In the genomic region with DNA sequence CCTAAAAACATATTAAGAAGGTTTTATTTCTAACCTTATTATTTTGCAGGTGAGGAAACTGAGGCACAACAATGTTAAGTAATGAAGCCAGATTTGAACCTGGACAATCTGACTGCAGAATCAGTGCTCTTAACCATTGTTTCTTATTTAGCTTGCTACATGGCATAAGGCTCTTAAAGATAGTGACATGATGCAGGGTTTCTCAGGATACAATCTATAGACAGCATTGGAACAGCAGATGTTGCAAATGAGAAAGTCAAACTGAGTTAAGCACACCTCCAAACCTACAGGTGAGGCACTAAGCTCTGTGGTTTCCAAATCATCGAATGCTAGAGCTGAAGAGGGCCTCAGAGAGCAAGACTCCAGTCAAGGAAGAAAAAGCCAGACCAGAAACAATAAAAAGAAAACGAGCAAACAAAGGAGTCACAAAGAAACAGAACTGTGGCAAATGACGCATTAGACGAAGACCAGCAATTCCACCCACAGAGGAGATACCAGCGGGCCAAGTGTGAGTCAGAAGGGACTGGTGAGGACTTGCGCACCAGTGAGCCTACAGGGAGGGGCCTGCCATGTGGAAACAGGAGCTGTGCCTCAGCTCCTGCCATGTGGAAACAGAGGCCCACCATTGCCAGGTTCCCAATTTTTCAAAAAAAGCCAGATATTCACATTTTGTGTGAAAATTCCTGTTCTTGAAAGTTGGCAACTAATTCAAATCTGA, we compare ENCODE assay signal across 8 cellular contexts. TPM values are rescaled to one million over a fixed set of nuclear protein-coding genes. Genes with fewer than 3 reads are reported as not detected.
DNase-seq lines count a peak whose midpoint lies in the region; ATAC-seq and TF ChIP-seq lines count a peak whose summit lies in the region.

No MANE protein-coding gene starts in this region.

- dilution Hi-C loops in IMR-90 (cut with HindIII; ENCODE audit: low sequenced_read_pairs, unreplicated experiment), result no loop called here

- H3K4me3 Mint-ChIP-seq in CD4-positive, alpha-beta memory T cell, result peak overlapping the region; percentile 14 to 74 (median 48)
- H3K4me3 Mint-ChIP-seq in GM23338, result no peak overlapping the region

- H2AK5ac ChIP-seq in IMR-90 (ENCODE audit: low read depth, low read length), result no peak overlapping the region

- H2BK5ac ChIP-seq in IMR-90 (ENCODE audit: low read depth, low read length, poor library complexity, severe bottlenecking), result no peak overlapping the region

- H3K4me1 ChIP-seq in CD4-positive, alpha-beta memory T cell (ENCODE audit: insufficient read depth, low read length), result peaks cover 77% of the 10 kb centered on the region
- H3K4me1 ChIP-seq in IMR-90 (ENCODE audit: control insufficient read depth, insufficient read depth, low read length) (no peaks in the 10 kb centered on the region), GM23338 (ENCODE audit: insufficient read depth) (no peaks in the 10 kb centered on the region)

- DNase-seq in CD4-positive, alpha-beta memory T cell, result peak; percentile 68 to 92 (median 72)
- peak; percentile 48 for DNase-seq in IMR-90
- peak in 2 of 3 experiments; percentile 33 to 51 for DNase-seq in activated CD8-positive, alpha-beta memory T cell treated with anti-CD3 and anti-CD28 coated beads for 48 hours (ENCODE audit: low read depth in 2 of 3, low spot score in 2 of 3)
- peak; percentile 86 for DNase-seq in fibroblast of villous mesenchyme (ENCODE audit: low read depth)
- DNase-seq in stimulated activated CD4-positive, alpha-beta T cell treated with anti-CD3 and anti-CD28 coated beads, Interleukin-4, amount 100 ng/mL, for 1 hour, result peak; percentile 67
- no peak for DNase-seq in GM23338 (ENCODE audit: low spot score)
- DNase-seq in superior temporal gyrus (ENCODE audit: extremely low spot score), result no peak

- no peaks in the 10 kb centered on the region for H3K9me2 ChIP-seq in GM23338 (ENCODE audit: insufficient read depth)

- H3F3A ChIP-seq in GM23338 (replicated peaks; ENCODE audit: low read depth), result no peaks in the 10 kb centered on the region

- no peak overlapping the region for H4K5ac ChIP-seq in IMR-90 (ENCODE audit: low read depth, low read length)

- 80% methylated on average over 1 of the region's 6 CpGs; no CpG with 5 or more reads in 1 of the 2 experiments for WGBS in IMR-90 (ENCODE audit: extremely low coverage in 2 of 2, insufficient read length in 1 of 2), 2 experiments

- H2AFZ ChIP-seq in IMR-90 (replicated peaks; ENCODE audit: low read length, poor library complexity) (peak overlapping the region; percentile 37), GM23338 (no peak overlapping the region)

- H3K9me3 Mint-ChIP-seq in CD4-positive, alpha-beta memory T cell, result no peaks in the 10 kb centered on the region
- H3K9me3 Mint-ChIP-seq in GM23338, result no peaks in the 10 kb centered on the region

- H2AK9ac ChIP-seq in IMR-90 (replicated peaks; ENCODE audit: low read depth, low read length, poor library complexity), result no peak overlapping the region

- no peak overlapping the region for H3K18ac ChIP-seq in IMR-90 (ENCODE audit: low read depth, low read length)

- POLR2A ChIA-PET in CD4-positive, alpha-beta memory T cell (lab: Charles Lee; ENCODE audit: partially characterized antibody), result interaction anchor here (0.6 to 3.8 kb wide), 11 partner anchors 12 to 168 kb away, joined by 3 to 29 read pairs (median 4); a partner anchor contains a TSS
- POLR2A ChIA-PET in IMR-90 (lab: Charles Lee; ENCODE audit: unreplicated experiment), result no interaction called here

- no peaks in the 10 kb centered on the region for H3K27me3 ChIP-seq in CD4-positive, alpha-beta memory T cell (ENCODE audit: insufficient read depth, low read length)
- no peaks in the 10 kb centered on the region for H3K27me3 ChIP-seq in IMR-90 (ENCODE audit: control insufficient read depth, insufficient read depth, low read length)
- H3K27me3 ChIP-seq in GM23338 (ENCODE audit: insufficient read depth), result no peaks in the 10 kb centered on the region

- H3K4me1 Mint-ChIP-seq in CD4-positive, alpha-beta memory T cell, result peaks cover 60 to 87% (median 75%) of the 10 kb centered on the region in 4 donors
- peaks cover 8% of the 10 kb centered on the region for H3K4me1 Mint-ChIP-seq in GM23338

- TF ChIP-seq CTCF in IMR-90 (conservative IDR thresholded peaks at IDR 0.05; ENCODE audit: low read depth, low read length) (no peak), fibroblast of villous mesenchyme (IDR thresholded peaks at IDR 0.05; ENCODE audit: insufficient read depth, low read depth, low read length) (no peak), GM23338 (conservative IDR thresholded peaks at IDR 0.05; ENCODE audit: low read depth in 2 of 2) (no peak)

- H3K9me3 ChIP-seq in CD4-positive, alpha-beta memory T cell (ENCODE audit: control insufficient read depth in 1 of 2, low read length in 2 of 2), result no peaks in the 10 kb centered on the region
- no peaks in the 10 kb centered on the region for H3K9me3 ChIP-seq in IMR-90 (ENCODE audit: control insufficient read depth, insufficient read depth, low read length)

- H4K8ac ChIP-seq in IMR-90 (ENCODE audit: low read depth in 2 of 2, low read length in 2 of 2), result no peak overlapping the region

- in situ Hi-C loops in IMR-90 (cut with MboI; ENCODE audit: low sequenced_read_pairs), result no loop called here

- no TSS peak for BruUV-seq in IMR-90 (replicated peaks; lab: Mats Ljungman, UMichigan)

- peak overlapping the region; percentile 53 for H3K27ac ChIP-seq in CD4-positive, alpha-beta memory T cell (ENCODE audit: low read depth, low read length)
- H3K27ac ChIP-seq in IMR-90 (ENCODE audit: insufficient read depth, low read length), result no peak overlapping the region
- no peak overlapping the region for H3K27ac ChIP-seq in GM23338 (ENCODE audit: low read depth)

- no peak overlapping the region for H3K4me2 ChIP-seq in IMR-90 (ENCODE audit: low read depth, low read length)
- no peak overlapping the region for H3K4me2 ChIP-seq in GM23338

- no peak overlapping the region for H3K14ac ChIP-seq in IMR-90 (replicated peaks; ENCODE audit: low read depth, low read length)

- no peak overlapping the region for H4K91ac ChIP-seq in IMR-90 (ENCODE audit: insufficient read depth, low read depth, low read length)

- intact Hi-C loops in CD4-positive, alpha-beta memory T cell (cut with micrococcal nuclease), result loop anchor here (1.0 to 2.0 kb wide), 4 partner anchors 12 to 52 kb away; no protein-coding TSS in a partner anchor
- intact Hi-C loops in IMR-90 (cut with micrococcal nuclease), result no loop called here

- CTCF ChIA-PET in CD4-positive, alpha-beta memory T cell (lab: Charles Lee; ENCODE audit: partially characterized antibody), result interaction anchor here (0.9 to 2.9 kb wide), 10 partner anchors 12 to 417 kb away, joined by 3 to 15 read pairs (median 4); no protein-coding TSS in a partner anchor
- CTCF ChIA-PET in IMR-90 (lab: Yijun Ruan, JAX), result interaction anchor here (0.6 kb wide), 1 partner anchor 532 kb away, joined by 3 read pairs; no protein-coding TSS in a partner anchor

- H3K4ac ChIP-seq in IMR-90 (ENCODE audit: low read depth, low read length), result no peak overlapping the region

- no peaks in the 10 kb centered on the region; the same call in 1 of the 2 replicates for H3K9me1 ChIP-seq in IMR-90 (ENCODE audit: insufficient read depth, low read length)

- H2BK15ac ChIP-seq in IMR-90 (ENCODE audit: low read depth, low read length), result no peak overlapping the region

- H3K27ac Mint-ChIP-seq in CD4-positive, alpha-beta memory T cell, result peak overlapping the region; percentile 79 to 99 (median 88)
- H3K27ac Mint-ChIP-seq in GM23338, result no peak overlapping the region

- no peak overlapping the region for H2BK120ac ChIP-seq in IMR-90 (ENCODE audit: low read depth, low read length)

- H4K20me1 ChIP-seq in IMR-90 (ENCODE audit: insufficient read depth, low read length) (no peaks in the 10 kb centered on the region), GM23338 (replicated peaks; ENCODE audit: insufficient read depth) (no peaks in the 10 kb centered on the region)

- no peak overlapping the region for H3K56ac ChIP-seq in IMR-90 (ENCODE audit: extremely low read depth, insufficient read depth, low read length)

- TF ChIP-seq POLR2A in IMR-90 (IDR thresholded peaks at IDR 0.05; ENCODE audit: low read depth, low read length), result no peak

- no peaks in the 10 kb centered on the region for H3K27me3 Mint-ChIP-seq in CD4-positive, alpha-beta memory T cell
- peaks cover 3% of the 10 kb centered on the region for H3K27me3 Mint-ChIP-seq in GM23338 (ENCODE audit: insufficient read depth, low read depth, poor library complexity)

- no peak overlapping the region for H3K9ac ChIP-seq in IMR-90 (ENCODE audit: low read depth, low read length)

- no peak overlapping the region for H2BK20ac ChIP-seq in IMR-90 (ENCODE audit: low read depth, low read length)

- peak; percentile 55 for ATAC-seq in GM21447 (IDR thresholded peaks at IDR 0.05; ENCODE audit: unreplicated experiment)
- ATAC-seq in IMR-90 (ENCODE audit: low read depth), result peak; percentile 68
- no peak for ATAC-seq in GM23338

- no peaks in the 10 kb centered on the region for H3K36me3 ChIP-seq in CD4-positive, alpha-beta memory T cell (ENCODE audit: insufficient read depth, low read length)
- H3K36me3 ChIP-seq in IMR-90 (ENCODE audit: control insufficient read depth, insufficient read depth, low read length) (no peaks in the 10 kb centered on the region), GM23338 (ENCODE audit: insufficient read depth) (no peaks in the 10 kb centered on the region)

- TF ChIP-seq RAD21 in IMR-90 (IDR thresholded peaks at IDR 0.05; ENCODE audit: low read length), result no peak

- no peak overlapping the region for H3K4me3 ChIP-seq in CD4-positive, alpha-beta memory T cell (ENCODE audit: low read length in 2 of 2)
- H3K4me3 ChIP-seq in IMR-90 (ENCODE audit: insufficient read depth, low read depth, low read length), result no peak overlapping the region
- H3K4me3 ChIP-seq in fibroblast of villous mesenchyme (ENCODE audit: low read depth, low read length), result no peak overlapping the region
- no peak overlapping the region for H3K4me3 ChIP-seq in GM23338

- H3K79me1 ChIP-seq in IMR-90 (ENCODE audit: low read depth in 1 of 2, low read length in 2 of 2), result no peaks in the 10 kb centered on the region

- no peak overlapping the region for H3K23ac ChIP-seq in IMR-90 (ENCODE audit: low read depth, low read length)

- H3K36me3 Mint-ChIP-seq in CD4-positive, alpha-beta memory T cell, result peaks cover 0 to 3% of the 10 kb centered on the region in 2 donors
- no peaks in the 10 kb centered on the region for H3K36me3 Mint-ChIP-seq in GM23338 (ENCODE audit: low read depth)

- no peaks in the 10 kb centered on the region; the same call in 1 of the 2 replicates for H3K79me2 ChIP-seq in GM23338 (replicated peaks; ENCODE audit: insufficient read depth)

TF ChIP-seq in GM23338, 12 proteins besides CTCF, POLR2A, EP300 and RAD21 (continues in another document):
- no peak for TF ChIP-seq JUNB (IDR thresholded peaks at IDR 0.05; ENCODE audit: unreplicated experiment)

RNA-seq across cellular contexts. Expression of a gene that starts 14.4 kb away (rescaled TPM):
- 10 to 100 TPM; 25.2 to 30.9 TPM for total RNA-seq in CD4-positive, alpha-beta memory T cell
- 10 to 100 TPM; 58.2 to 61.3 TPM for polyA plus RNA-seq in CD4-positive, alpha-beta memory T cell
- total RNA-seq in IMR-90 (2012; rRNA removed) (5.4 and 6.4 TPM in 2 replicates), fibroblast of villous mesenchyme (9.7 and 13.8 TPM in 2 replicates)
- polyA plus RNA-seq in IMR-90 (2012; rRNA removed) (3.8 and 5.7 TPM in 2 replicates), GM23338 (2016; fragmentation: Nextera tagmentation; extraction: Ambion mirVana) (11.6 and 12.5 TPM in 2 replicates)
- polyA plus RNA-seq in IMR-90 (2012; cell fraction: cytosol; rRNA removed), result 1.4 and 1.6 TPM in 2 replicates
- 0.54 and 4.5 TPM in 2 replicates for polyA plus RNA-seq in IMR-90 (2012; cell fraction: nucleus; rRNA removed; ENCODE audit: low replicate concordance)
- 9.2 and 10.3 TPM in 2 replicates for total RNA-seq in GM23338 (2014; rRNA removed; shearing (Covaris generic))

Comparison
In these comparisons a context has a peak if more than half of its experiments do, and no peak if none do; other contexts are left out.
1. DNase-seq: peak in CD4-positive, alpha-beta memory T cell (5 of 5), IMR-90 (single experiment), activated CD8-positive, alpha-beta memory T cell treated with anti-CD3 and anti-CD28 coated beads for 48 hours (2 of 3), fibroblast of villous mesenchyme (single experiment) and stimulated activated CD4-positive, alpha-beta T cell treated with anti-CD3 and anti-CD28 coated beads, Interleukin-4, amount 100 ng/mL, for 1 hour (single experiment); none in GM23338 (single experiment) and superior temporal gyrus (single experiment).